1 cellular context compared by ENCODE assay signal in the genomic region with DNA sequence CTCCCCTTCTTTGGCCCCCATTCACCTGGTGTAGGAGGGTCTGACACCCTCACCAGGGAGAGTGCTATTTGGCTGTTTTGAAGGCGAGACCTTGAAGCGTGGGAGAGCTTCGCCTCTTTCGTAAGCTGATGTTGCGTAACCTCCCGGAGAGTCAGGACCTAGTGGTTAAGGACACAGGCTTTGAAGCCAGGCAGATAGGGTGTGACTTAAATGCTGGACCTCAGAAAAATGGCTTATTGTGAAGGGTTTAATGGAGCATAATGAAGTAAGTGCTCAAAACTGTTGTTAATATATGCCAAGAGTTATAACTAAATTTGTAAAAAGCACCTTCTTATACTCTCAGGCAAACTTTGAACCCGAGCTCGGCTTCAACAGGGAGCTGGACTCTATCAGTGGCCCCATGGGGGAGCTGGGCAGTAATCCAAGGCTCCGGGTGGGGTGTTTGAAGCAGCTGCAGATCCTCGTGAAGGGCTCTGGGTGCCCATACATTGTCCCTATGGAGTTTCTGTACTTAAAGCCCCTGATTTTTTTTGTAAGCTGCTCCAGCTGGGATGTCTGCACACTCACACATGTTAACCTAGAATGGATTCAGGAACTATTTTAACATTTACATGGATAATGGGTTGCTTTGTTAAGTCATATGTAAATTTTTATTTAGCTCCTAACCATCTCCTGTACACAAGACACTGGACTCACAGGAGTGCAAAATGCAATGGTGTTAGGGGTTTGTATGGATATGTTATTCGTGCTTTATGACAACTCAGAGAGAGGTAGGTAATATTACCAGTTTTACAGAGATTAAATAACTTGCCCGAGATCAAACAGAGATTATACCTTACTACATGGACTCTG.
TF ChIP-seq lines count a peak whose summit lies in the region.

No MANE protein-coding gene starts in this region.

TF ChIP-seq in K562, 482 proteins besides CTCF, POLR2A, EP300 and RAD21 (continued from another document and continues in another):
- TF ChIP-seq, protein P1, sequence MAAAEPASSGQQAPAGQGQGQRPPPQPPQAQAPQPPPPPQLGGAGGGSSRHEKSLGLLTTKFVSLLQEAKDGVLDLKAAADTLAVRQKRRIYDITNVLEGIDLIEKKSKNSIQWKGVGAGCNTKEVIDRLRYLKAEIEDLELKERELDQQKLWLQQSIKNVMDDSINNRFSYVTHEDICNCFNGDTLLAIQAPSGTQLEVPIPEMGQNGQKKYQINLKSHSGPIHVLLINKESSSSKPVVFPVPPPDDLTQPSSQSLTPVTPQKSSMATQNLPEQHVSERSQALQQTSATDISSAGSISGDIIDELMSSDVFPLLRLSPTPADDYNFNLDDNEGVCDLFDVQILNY (CRISPR knock-in tag; IDR thresholded peaks at IDR 0.05): no peak
- 0 out of 2 replicates have a peak, but pooled peaks have one; percentile 29 for TF ChIP-seq MTA3 (IDR thresholded peaks at IDR 0.05; ENCODE audit: borderline replicate concordance)
- no peak for TF ChIP-seq YY1 (IDR thresholded peaks at IDR 0.05; ENCODE audit: borderline replicate concordance in 1 of 3, control insufficient read depth in 1 of 3, extremely low read depth in 1 of 3, insufficient read depth in 3 of 3, insufficient read length in 1 of 3, insufficient replicate concordance in 2 of 3, low read depth in 1 of 3, low read length in 2 of 3)
- TF ChIP-seq, protein P2, sequence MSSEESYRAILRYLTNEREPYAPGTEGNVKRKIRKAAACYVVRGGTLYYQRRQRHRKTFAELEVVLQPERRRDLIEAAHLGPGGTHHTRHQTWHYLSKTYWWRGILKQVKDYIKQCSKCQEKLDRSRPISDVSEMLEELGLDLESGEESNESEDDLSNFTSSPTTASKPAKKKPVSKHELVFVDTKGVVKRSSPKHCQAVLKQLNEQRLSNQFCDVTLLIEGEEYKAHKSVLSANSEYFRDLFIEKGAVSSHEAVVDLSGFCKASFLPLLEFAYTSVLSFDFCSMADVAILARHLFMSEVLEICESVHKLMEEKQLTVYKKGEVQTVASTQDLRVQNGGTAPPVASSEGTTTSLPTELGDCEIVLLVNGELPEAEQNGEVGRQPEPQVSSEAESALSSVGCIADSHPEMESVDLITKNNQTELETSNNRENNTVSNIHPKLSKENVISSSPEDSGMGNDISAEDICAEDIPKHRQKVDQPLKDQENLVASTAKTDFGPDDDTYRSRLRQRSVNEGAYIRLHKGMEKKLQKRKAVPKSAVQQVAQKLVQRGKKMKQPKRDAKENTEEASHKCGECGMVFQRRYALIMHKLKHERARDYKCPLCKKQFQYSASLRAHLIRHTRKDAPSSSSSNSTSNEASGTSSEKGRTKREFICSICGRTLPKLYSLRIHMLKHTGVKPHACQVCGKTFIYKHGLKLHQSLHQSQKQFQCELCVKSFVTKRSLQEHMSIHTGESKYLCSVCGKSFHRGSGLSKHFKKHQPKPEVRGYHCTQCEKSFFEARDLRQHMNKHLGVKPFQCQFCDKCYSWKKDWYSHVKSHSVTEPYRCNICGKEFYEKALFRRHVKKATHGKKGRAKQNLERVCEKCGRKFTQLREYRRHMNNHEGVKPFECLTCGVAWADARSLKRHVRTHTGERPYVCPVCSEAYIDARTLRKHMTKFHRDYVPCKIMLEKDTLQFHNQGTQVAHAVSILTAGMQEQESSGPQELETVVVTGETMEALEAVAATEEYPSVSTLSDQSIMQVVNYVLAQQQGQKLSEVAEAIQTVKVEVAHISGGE (CRISPR knock-in tag; IDR thresholded peaks at IDR 0.05): no peak
- TF ChIP-seq L3MBTL2 (IDR thresholded peaks at IDR 0.05): peak; percentile 68
- TF ChIP-seq NCOR1 (IDR thresholded peaks at IDR 0.05): peak; percentile 39
- TF ChIP-seq, protein P3, sequence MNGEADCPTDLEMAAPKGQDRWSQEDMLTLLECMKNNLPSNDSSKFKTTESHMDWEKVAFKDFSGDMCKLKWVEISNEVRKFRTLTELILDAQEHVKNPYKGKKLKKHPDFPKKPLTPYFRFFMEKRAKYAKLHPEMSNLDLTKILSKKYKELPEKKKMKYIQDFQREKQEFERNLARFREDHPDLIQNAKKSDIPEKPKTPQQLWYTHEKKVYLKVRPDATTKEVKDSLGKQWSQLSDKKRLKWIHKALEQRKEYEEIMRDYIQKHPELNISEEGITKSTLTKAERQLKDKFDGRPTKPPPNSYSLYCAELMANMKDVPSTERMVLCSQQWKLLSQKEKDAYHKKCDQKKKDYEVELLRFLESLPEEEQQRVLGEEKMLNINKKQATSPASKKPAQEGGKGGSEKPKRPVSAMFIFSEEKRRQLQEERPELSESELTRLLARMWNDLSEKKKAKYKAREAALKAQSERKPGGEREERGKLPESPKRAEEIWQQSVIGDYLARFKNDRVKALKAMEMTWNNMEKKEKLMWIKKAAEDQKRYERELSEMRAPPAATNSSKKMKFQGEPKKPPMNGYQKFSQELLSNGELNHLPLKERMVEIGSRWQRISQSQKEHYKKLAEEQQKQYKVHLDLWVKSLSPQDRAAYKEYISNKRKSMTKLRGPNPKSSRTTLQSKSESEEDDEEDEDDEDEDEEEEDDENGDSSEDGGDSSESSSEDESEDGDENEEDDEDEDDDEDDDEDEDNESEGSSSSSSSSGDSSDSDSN (IDR thresholded peaks at IDR 0.05; ENCODE audit: borderline replicate concordance in 1 of 2, low read depth in 2 of 2, low read length in 2 of 2): 0 out of 4 replicates have a peak, but pooled peaks of 1 of the 2 experiments have one; percentile 32
- TF ChIP-seq CEBPB (tag; IDR thresholded peaks at IDR 0.05): peak; percentile 100
- TF ChIP-seq ZNF76 (CRISPR knock-in tag; IDR thresholded peaks at IDR 0.05; ENCODE audit: borderline replicate concordance): no peak
- no peak for TF ChIP-seq NUFIP1 (IDR thresholded peaks at IDR 0.05; ENCODE audit: partially characterized antibody)
- TF ChIP-seq FOSL1 (tag; conservative IDR thresholded peaks at IDR 0.05): peak; percentile 65
- peak; percentile 54; the same call in 1 of the 2 replicates for TF ChIP-seq SMARCA4 (IDR thresholded peaks at IDR 0.05)
- TF ChIP-seq, protein P4, sequence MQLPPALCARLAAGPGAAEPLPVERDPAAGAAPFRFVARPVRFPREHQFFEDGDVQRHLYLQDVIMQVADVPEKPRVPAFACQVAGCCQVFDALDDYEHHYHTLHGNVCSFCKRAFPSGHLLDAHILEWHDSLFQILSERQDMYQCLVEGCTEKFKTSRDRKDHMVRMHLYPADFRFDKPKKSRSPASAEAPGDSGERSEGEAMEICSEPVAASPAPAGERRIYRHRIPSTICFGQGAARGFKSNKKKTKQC (CRISPR knock-in tag; IDR thresholded peaks at IDR 0.05): no peak
- no peak for TF ChIP-seq SRSF1 (IDR thresholded peaks at IDR 0.05; ENCODE audit: low read depth, low read length)
- peak; percentile 27 for TF ChIP-seq SMAD1 (IDR thresholded peaks at IDR 0.05; ENCODE audit: low read depth, low read length, partially characterized antibody)
- TF ChIP-seq RCOR1 (IDR thresholded peaks at IDR 0.05; ENCODE audit: borderline replicate concordance in 1 of 2, low read depth in 2 of 2, low read length in 2 of 2): peak in 1 of 2 experiments; percentile 51; a peak in 1 of 4 replicates
- TF ChIP-seq, protein P5, sequence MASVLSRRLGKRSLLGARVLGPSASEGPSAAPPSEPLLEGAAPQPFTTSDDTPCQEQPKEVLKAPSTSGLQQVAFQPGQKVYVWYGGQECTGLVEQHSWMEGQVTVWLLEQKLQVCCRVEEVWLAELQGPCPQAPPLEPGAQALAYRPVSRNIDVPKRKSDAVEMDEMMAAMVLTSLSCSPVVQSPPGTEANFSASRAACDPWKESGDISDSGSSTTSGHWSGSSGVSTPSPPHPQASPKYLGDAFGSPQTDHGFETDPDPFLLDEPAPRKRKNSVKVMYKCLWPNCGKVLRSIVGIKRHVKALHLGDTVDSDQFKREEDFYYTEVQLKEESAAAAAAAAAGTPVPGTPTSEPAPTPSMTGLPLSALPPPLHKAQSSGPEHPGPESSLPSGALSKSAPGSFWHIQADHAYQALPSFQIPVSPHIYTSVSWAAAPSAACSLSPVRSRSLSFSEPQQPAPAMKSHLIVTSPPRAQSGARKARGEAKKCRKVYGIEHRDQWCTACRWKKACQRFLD (CRISPR knock-in tag; IDR thresholded peaks at IDR 0.05): peak; percentile 43; the same call in 1 of the 2 replicates
- TF ChIP-seq LARP7 (IDR thresholded peaks at IDR 0.05): no peak
- no peak for TF ChIP-seq HDGF (IDR thresholded peaks at IDR 0.05)
- TF ChIP-seq, protein P6, sequence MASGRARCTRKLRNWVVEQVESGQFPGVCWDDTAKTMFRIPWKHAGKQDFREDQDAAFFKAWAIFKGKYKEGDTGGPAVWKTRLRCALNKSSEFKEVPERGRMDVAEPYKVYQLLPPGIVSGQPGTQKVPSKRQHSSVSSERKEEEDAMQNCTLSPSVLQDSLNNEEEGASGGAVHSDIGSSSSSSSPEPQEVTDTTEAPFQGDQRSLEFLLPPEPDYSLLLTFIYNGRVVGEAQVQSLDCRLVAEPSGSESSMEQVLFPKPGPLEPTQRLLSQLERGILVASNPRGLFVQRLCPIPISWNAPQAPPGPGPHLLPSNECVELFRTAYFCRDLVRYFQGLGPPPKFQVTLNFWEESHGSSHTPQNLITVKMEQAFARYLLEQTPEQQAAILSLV (tag; IDR thresholded peaks at IDR 0.05): peak; percentile 95
- 0 out of 2 replicates have a peak, but pooled peaks have one; percentile 3 for TF ChIP-seq MTA2 (IDR thresholded peaks at IDR 0.05; ENCODE audit: low read depth)
- 0 out of 2 replicates have a peak, but pooled peaks have one; percentile 0 for TF ChIP-seq RFX1 (IDR thresholded peaks at IDR 0.05)
- TF ChIP-seq, protein P7, sequence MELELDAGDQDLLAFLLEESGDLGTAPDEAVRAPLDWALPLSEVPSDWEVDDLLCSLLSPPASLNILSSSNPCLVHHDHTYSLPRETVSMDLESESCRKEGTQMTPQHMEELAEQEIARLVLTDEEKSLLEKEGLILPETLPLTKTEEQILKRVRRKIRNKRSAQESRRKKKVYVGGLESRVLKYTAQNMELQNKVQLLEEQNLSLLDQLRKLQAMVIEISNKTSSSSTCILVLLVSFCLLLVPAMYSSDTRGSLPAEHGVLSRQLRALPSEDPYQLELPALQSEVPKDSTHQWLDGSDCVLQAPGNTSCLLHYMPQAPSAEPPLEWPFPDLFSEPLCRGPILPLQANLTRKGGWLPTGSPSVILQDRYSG (tag; conservative IDR thresholded peaks at IDR 0.05; ENCODE audit: low read depth): no peak
- TF ChIP-seq, protein P8, sequence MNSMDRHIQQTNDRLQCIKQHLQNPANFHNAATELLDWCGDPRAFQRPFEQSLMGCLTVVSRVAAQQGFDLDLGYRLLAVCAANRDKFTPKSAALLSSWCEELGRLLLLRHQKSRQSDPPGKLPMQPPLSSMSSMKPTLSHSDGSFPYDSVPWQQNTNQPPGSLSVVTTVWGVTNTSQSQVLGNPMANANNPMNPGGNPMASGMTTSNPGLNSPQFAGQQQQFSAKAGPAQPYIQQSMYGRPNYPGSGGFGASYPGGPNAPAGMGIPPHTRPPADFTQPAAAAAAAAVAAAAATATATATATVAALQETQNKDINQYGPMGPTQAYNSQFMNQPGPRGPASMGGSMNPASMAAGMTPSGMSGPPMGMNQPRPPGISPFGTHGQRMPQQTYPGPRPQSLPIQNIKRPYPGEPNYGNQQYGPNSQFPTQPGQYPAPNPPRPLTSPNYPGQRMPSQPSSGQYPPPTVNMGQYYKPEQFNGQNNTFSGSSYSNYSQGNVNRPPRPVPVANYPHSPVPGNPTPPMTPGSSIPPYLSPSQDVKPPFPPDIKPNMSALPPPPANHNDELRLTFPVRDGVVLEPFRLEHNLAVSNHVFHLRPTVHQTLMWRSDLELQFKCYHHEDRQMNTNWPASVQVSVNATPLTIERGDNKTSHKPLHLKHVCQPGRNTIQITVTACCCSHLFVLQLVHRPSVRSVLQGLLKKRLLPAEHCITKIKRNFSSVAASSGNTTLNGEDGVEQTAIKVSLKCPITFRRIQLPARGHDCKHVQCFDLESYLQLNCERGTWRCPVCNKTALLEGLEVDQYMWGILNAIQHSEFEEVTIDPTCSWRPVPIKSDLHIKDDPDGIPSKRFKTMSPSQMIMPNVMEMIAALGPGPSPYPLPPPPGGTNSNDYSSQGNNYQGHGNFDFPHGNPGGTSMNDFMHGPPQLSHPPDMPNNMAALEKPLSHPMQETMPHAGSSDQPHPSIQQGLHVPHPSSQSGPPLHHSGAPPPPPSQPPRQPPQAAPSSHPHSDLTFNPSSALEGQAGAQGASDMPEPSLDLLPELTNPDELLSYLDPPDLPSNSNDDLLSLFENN (IDR thresholded peaks at IDR 0.05; ENCODE audit: low read depth in 2 of 2, low read length in 2 of 2): no peak
- no peak for TF ChIP-seq ZNF589 (CRISPR knock-in tag; IDR thresholded peaks at IDR 0.05; ENCODE audit: low read depth)
- no peak for TF ChIP-seq ZNF232 (CRISPR knock-in tag; IDR thresholded peaks at IDR 0.05)
- TF ChIP-seq CBX8 (IDR thresholded peaks at IDR 0.05; ENCODE audit: borderline replicate concordance, extremely low read depth, low read depth, low read length, poor library complexity, severe bottlenecking): no peak
- TF ChIP-seq JUND (IDR thresholded peaks at IDR 0.05; ENCODE audit: borderline replicate concordance, low read depth, low read length): peak; percentile 81
- no peak; the same call in 2 of the 3 replicates for TF ChIP-seq JUND (tag; IDR thresholded peaks at IDR 0.05; ENCODE audit: borderline replicate concordance, low read depth, low read length)
- TF ChIP-seq SIN3B (IDR thresholded peaks at IDR 0.05; ENCODE audit: low read depth): no peak
- no peak for TF ChIP-seq ZNF444 (CRISPR knock-in tag; IDR thresholded peaks at IDR 0.05)
- TF ChIP-seq, protein P9, sequence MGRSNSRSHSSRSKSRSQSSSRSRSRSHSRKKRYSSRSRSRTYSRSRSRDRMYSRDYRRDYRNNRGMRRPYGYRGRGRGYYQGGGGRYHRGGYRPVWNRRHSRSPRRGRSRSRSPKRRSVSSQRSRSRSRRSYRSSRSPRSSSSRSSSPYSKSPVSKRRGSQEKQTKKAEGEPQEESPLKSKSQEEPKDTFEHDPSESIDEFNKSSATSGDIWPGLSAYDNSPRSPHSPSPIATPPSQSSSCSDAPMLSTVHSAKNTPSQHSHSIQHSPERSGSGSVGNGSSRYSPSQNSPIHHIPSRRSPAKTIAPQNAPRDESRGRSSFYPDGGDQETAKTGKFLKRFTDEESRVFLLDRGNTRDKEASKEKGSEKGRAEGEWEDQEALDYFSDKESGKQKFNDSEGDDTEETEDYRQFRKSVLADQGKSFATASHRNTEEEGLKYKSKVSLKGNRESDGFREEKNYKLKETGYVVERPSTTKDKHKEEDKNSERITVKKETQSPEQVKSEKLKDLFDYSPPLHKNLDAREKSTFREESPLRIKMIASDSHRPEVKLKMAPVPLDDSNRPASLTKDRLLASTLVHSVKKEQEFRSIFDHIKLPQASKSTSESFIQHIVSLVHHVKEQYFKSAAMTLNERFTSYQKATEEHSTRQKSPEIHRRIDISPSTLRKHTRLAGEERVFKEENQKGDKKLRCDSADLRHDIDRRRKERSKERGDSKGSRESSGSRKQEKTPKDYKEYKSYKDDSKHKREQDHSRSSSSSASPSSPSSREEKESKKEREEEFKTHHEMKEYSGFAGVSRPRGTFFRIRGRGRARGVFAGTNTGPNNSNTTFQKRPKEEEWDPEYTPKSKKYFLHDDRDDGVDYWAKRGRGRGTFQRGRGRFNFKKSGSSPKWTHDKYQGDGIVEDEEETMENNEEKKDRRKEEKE (IDR thresholded peaks at IDR 0.05; ENCODE audit: borderline replicate concordance in 1 of 2, control insufficient read depth in 1 of 2, low read depth in 2 of 2, low read length in 1 of 2): no peak
- TF ChIP-seq, protein P10, sequence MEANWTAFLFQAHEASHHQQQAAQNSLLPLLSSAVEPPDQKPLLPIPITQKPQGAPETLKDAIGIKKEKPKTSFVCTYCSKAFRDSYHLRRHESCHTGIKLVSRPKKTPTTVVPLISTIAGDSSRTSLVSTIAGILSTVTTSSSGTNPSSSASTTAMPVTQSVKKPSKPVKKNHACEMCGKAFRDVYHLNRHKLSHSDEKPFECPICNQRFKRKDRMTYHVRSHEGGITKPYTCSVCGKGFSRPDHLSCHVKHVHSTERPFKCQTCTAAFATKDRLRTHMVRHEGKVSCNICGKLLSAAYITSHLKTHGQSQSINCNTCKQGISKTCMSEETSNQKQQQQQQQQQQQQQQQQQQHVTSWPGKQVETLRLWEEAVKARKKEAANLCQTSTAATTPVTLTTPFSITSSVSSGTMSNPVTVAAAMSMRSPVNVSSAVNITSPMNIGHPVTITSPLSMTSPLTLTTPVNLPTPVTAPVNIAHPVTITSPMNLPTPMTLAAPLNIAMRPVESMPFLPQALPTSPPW (CRISPR knock-in tag; IDR thresholded peaks at IDR 0.05): peak; percentile 33; the same call in 1 of the 2 replicates
- TF ChIP-seq BHLHE40 (IDR thresholded peaks at IDR 0.05; ENCODE audit: low read length): peak; percentile 26; the same call in 1 of the 2 replicates
